In genomic region chr14:55553791-55554190, GRCh38 we compare ENCODE assay signal across 20 cellular contexts. TPM values are rescaled to one million over a fixed set of nuclear protein-coding genes. Genes with fewer than 3 reads are reported as not detected.
DNase-seq lines count a peak whose midpoint lies in the region; ATAC-seq and TF ChIP-seq lines count a peak whose summit lies in the region.
"Had no signal": no experiment of that assay in that cellular context is flagged by ENCODE, and none has a peak within 500 bp of the region (broad histone marks: within the 10 kb centered on the region; RNA-seq: fewer than 3 reads in every experiment).

No MANE protein-coding gene starts in this region.

- dilution Hi-C loops in mammary epithelial cell (cut with HindIII; ENCODE audit: low sequenced_read_pairs), result no loop called here

- peak; percentile 63 for ATAC-seq in foreskin keratinocyte
- ATAC-seq in stimulated activated naive CD8-positive, alpha-beta T cell treated with anti-CD3 and anti-CD28 coated beads, Interleukin-15, Interleukin-2, amounts not matched to agents 100 U/mL and 50 U/mL, for 24 hours, result no peak

- H3K9ac ChIP-seq in mammary epithelial cell (ENCODE audit: insufficient read depth, low read length), result no peak overlapping the region

- no peak overlapping the region for H3K27ac ChIP-seq in mammary epithelial cell (ENCODE audit: insufficient read depth, low read depth, low read length)
- no peak overlapping the region for H3K27ac ChIP-seq in foreskin keratinocyte
- H3K27ac ChIP-seq: HL-60 had no signal

- H2AFZ ChIP-seq in mammary epithelial cell (ENCODE audit: low read depth, low read length), result no peak overlapping the region

- in situ Hi-C loops in mammary epithelial cell (cut with MboI; ENCODE audit: low sequenced_read_pairs in 2 of 2), result loop anchor here in 1 of 2 donors (25.0 kb wide), 1 partner anchor 91 kb away; no protein-coding TSS in a partner anchor

- no peaks in the 10 kb centered on the region for H4K20me1 ChIP-seq in mammary epithelial cell (ENCODE audit: insufficient read depth, low read length)

- H3K79me2 ChIP-seq in mammary epithelial cell (ENCODE audit: insufficient read depth, low read length), result no peaks in the 10 kb centered on the region

- H3K9me3 ChIP-seq in mammary epithelial cell (replicated peaks; ENCODE audit: insufficient read depth, low read length), result no peaks in the 10 kb centered on the region

- no TSS peak for BruUV-seq in mammary epithelial cell (replicated peaks; lab: Mats Ljungman, UMichigan)

- H3K4me2 ChIP-seq in mammary epithelial cell (ENCODE audit: insufficient read depth, low read depth, low read length), result no peak overlapping the region

- 63% methylated on average over 1 of the region's 2 CpGs for WGBS in mammary epithelial cell (ENCODE audit: low coverage, missing lambda C conversion rate)

- no peak overlapping the region for H3K4me3 ChIP-seq in mammary epithelial cell (replicated peaks in 1 of 3; ENCODE audit: insufficient read depth in 1 of 3, low read depth in 2 of 3, low read length in 3 of 3)

- CTCF ChIA-PET in mammary epithelial cell (lab: Charles Lee; ENCODE audit: low non-redundant PET), result no interaction called here

- H3K27me3 ChIP-seq in mammary epithelial cell (ENCODE audit: insufficient read depth, low read length) (no peaks in the 10 kb centered on the region), foreskin keratinocyte (no peaks in the 10 kb centered on the region)
- H3K27me3 ChIP-seq: BE2C had no signal

- DNase-seq in EL (peak; percentile 5), M059J (ENCODE audit: low read depth) (peak; percentile 57), mammary epithelial cell (peak; percentile 70), foreskin keratinocyte (peak in 1 of 2 donors; percentile 61), DMS53 (lab: John Stamatoyannopoulos, UW) (no peak), DMS153 (lab: John Stamatoyannopoulos, UW) (no peak)
- no peak for DNase-seq in stimulated activated naive CD8-positive, alpha-beta T cell treated with anti-CD3 and anti-CD28 coated beads, Interleukin-15, Interleukin-2, amounts not matched to agents 100 U/mL and 50 U/mL, for 24 hours
- DNase-seq: BE2C; CD4-positive, CD25-positive, alpha-beta regulatory T cell; DMS79 treated with DMSO at 0.1 percent for 48 hours; GDM1; H7; MV-4-11; NCI-H1417; NCI-H187; NCI-H2107; NCI-H2227 treated with DMSO at 0.1 percent for 48 hours; NCI-H524; NCI-H82 had no signal

- H3K4me1 ChIP-seq in mammary epithelial cell (ENCODE audit: insufficient read depth, low read length), result peaks cover 19% of the 10 kb centered on the region
- peaks cover 8% of the 10 kb centered on the region for H3K4me1 ChIP-seq in foreskin keratinocyte

- intact Hi-C loops in mammary epithelial cell (cut with micrococcal nuclease), result no loop called here

- TF ChIP-seq CTCF in mammary epithelial cell (conservative IDR thresholded peaks at IDR 0.05 in 1 of 2, IDR thresholded peaks at IDR 0.05 in 1 of 2; ENCODE audit: extremely low read depth in 1 of 2, insufficient read depth in 1 of 2, low read depth in 1 of 2, low read length in 2 of 2) (no peak), foreskin keratinocyte (conservative IDR thresholded peaks at IDR 0.05) (no peak)

- H3K36me3 ChIP-seq in mammary epithelial cell (ENCODE audit: insufficient read depth, low read length), result no peaks in the 10 kb centered on the region
- H3K36me3 ChIP-seq: BE2C had no signal

RNA-seq across cellular contexts. Expression of gene KTN1, which starts 26.2 kb away (rescaled TPM):
- total RNA-seq in M059J (2014; rRNA removed; shearing (Covaris generic)), result 74.6 and 76.6 TPM in 2 replicates
- total RNA-seq in mammary epithelial cell (100 to 1,000 TPM; 117 to 150 TPM), foreskin keratinocyte (183 and 195 TPM in 2 replicates)
- polyA plus RNA-seq in mammary epithelial cell (57.6 TPM), foreskin keratinocyte (87.7 and 102 TPM in 2 replicates)
- 34.6 TPM for polyA minus RNA-seq in mammary epithelial cell

Comparison
In these comparisons a context has a peak if more than half of its experiments do, and no peak if none do; other contexts are left out.
1. DNase-seq: peak in EL (single experiment), M059J (single experiment) and mammary epithelial cell (single experiment); none in DMS53 (single experiment), DMS153 (single experiment) and stimulated activated naive CD8-positive, alpha-beta T cell treated with anti-CD3 and anti-CD28 coated beads, Interleukin-15, Interleukin-2, amounts not matched to agents 100 U/mL and 50 U/mL, for 24 hours (single experiment).